Comparison of ENCODE assay signal across 22 cellular contexts in the genomic region with DNA sequence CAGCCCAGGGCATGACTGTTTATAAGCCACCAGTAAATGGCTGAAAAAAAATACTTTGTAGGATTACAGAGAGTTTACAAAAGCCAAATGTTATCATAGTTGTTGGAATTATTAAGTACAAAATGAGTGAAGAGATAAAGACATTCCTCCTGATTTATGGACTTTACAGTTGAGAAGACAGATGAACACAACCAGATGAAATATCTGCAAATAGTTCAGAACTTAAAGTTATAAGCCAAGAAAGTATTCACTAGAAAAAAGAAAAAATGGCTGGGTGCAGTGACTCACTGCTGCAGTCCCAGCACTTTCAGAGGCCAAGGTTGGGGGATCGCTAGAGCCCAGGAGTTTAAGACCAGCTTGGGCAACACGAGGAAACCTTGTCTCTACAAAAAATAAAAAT. TPM values are rescaled to one million over a fixed set of nuclear protein-coding genes. Genes with fewer than 3 reads are reported as not detected.
A peak's percentile ranks its signal among the peaks of the same experiment; 100 is the strongest.
DNase-seq lines count a peak whose midpoint lies in the region; ATAC-seq and TF ChIP-seq lines count a peak whose summit lies in the region.
"Had no signal": no experiment of that assay in that cellular context is flagged by ENCODE, and none has a peak within 500 bp of the region (broad histone marks: within the 10 kb centered on the region; RNA-seq: fewer than 3 reads in every experiment).

No MANE protein-coding gene starts in this region.

- no peaks in the 10 kb centered on the region for H3K36me3 ChIP-seq in adipocyte (ENCODE audit: control insufficient read depth, insufficient read depth, low read length, severe bottlenecking)

- H3K4me1 ChIP-seq in adipocyte (ENCODE audit: control insufficient read depth, insufficient read depth, low read length), result peaks cover 37% of the 10 kb centered on the region

- H3K27me3 ChIP-seq in adipocyte (replicated peaks; ENCODE audit: control insufficient read depth, insufficient read depth, low read length), result no peaks in the 10 kb centered on the region

- H3K36me3 Mint-ChIP-seq in activated naive CD4-positive, alpha-beta T cell treated with anti-CD3 and anti-CD28 coated beads, Interleukin-2, amount 50 U/mL, for 24 hours, result no peaks in the 10 kb centered on the region
- no peaks in the 10 kb centered on the region for H3K36me3 Mint-ChIP-seq in activated naive CD4-positive, alpha-beta T cell treated with anti-CD3 and anti-CD28 coated beads, Interleukin-2, amount 10 ng/mL, durations not matched to agents 7 days and 5 days
- no peaks in the 10 kb centered on the region for H3K36me3 Mint-ChIP-seq in stimulated activated memory B cell treated with anti-CD40 and anti-IgM and Interleukin-4, amounts not matched to agents 10 μg/mL and 1 μg/mL and 100 μg/mL, for 72 hours
- H3K36me3 Mint-ChIP-seq: CD4-positive, CD25-positive, alpha-beta regulatory T cell; natural killer cell treated with Interleukin-12 subunit alpha and Interleukin-12 subunit beta and Interleukin-15 and Interleukin-18, amount 100 ng/mL, for 72 hours; stimulated activated effector memory CD8-positive, alpha-beta T cell treated with anti-CD3 and anti-CD28 coated beads, Interleukin-12 subunit alpha, Interleukin-12 subunit beta, amount 100 ng/mL, for 72 hours had no signal

- peaks cover 8% of the 10 kb centered on the region for H3K9me3 ChIP-seq in adipocyte (ENCODE audit: control insufficient read depth, low read length)

- H3K27ac Mint-ChIP-seq in activated naive CD4-positive, alpha-beta T cell treated with anti-CD3 and anti-CD28 coated beads, Interleukin-2, amount 50 U/mL, for 24 hours, result peak overlapping the region; percentile 12
- H3K27ac Mint-ChIP-seq in activated naive CD4-positive, alpha-beta T cell treated with anti-CD3 and anti-CD28 coated beads, Interleukin-2, amount 10 ng/mL, durations not matched to agents 7 days and 5 days, result no peak overlapping the region
- peak overlapping the region; percentile 11 for H3K27ac Mint-ChIP-seq in stimulated activated memory B cell treated with anti-CD40 and anti-IgM and Interleukin-4, amounts not matched to agents 10 μg/mL and 1 μg/mL and 100 μg/mL, for 72 hours
- H3K27ac Mint-ChIP-seq: activated CD4-positive, alpha-beta memory T cell treated with anti-CD3 and anti-CD28 coated beads, Interleukin-2, amount 10 ng/mL, durations not matched to agents 7 days and 5 days; activated naive CD8-positive, alpha-beta T cell treated with anti-CD3 and anti-CD28 coated beads, Interleukin-2, amount 10 ng/mL, durations not matched to agents 7 days and 5 days; CD4-positive, CD25-positive, alpha-beta regulatory T cell; natural killer cell treated with Interleukin-12 subunit alpha and Interleukin-12 subunit beta and Interleukin-15 and Interleukin-18, amount 100 ng/mL, for 72 hours; stimulated activated effector memory CD8-positive, alpha-beta T cell treated with anti-CD3 and anti-CD28 coated beads, Interleukin-12 subunit alpha, Interleukin-12 subunit beta, amount 100 ng/mL, for 72 hours; T-helper 17 cell had no signal

- H3K27me3 Mint-ChIP-seq in activated naive CD4-positive, alpha-beta T cell treated with anti-CD3 and anti-CD28 coated beads, Interleukin-2, amount 50 U/mL, for 24 hours, result no peaks in the 10 kb centered on the region
- H3K27me3 Mint-ChIP-seq in activated naive CD4-positive, alpha-beta T cell treated with anti-CD3 and anti-CD28 coated beads, Interleukin-2, amount 10 ng/mL, durations not matched to agents 7 days and 5 days, result no peaks in the 10 kb centered on the region
- H3K27me3 Mint-ChIP-seq in stimulated activated memory B cell treated with anti-CD40 and anti-IgM and Interleukin-4, amounts not matched to agents 10 μg/mL and 1 μg/mL and 100 μg/mL, for 72 hours, result no peaks in the 10 kb centered on the region
- H3K27me3 Mint-ChIP-seq: activated naive CD8-positive, alpha-beta T cell treated with anti-CD3 and anti-CD28 coated beads, Interleukin-2, amount 10 ng/mL, durations not matched to agents 7 days and 5 days; CD4-positive, CD25-positive, alpha-beta regulatory T cell; central memory CD8-positive, alpha-beta T cell; T-helper 17 cell had no signal

- no peak for ATAC-seq in stimulated activated memory B cell treated with anti-CD40 and anti-IgM and Interleukin-4, amounts not matched to agents 10 μg/mL and 1 μg/mL and 100 μg/mL, for 72 hours
- ATAC-seq in GM21390 (IDR thresholded peaks at IDR 0.05; ENCODE audit: unreplicated experiment), result no peak
- no peak for ATAC-seq in GM21737 (IDR thresholded peaks at IDR 0.05; ENCODE audit: unreplicated experiment)
- ATAC-seq: natural killer cell treated with Interleukin-12 subunit alpha and Interleukin-12 subunit beta and Interleukin-15 and Interleukin-18, amount 100 ng/mL, for 72 hours; stimulated activated effector memory CD8-positive, alpha-beta T cell treated with anti-CD3 and anti-CD28 coated beads, Interleukin-12 subunit alpha, Interleukin-12 subunit beta, amount 100 ng/mL, for 72 hours; T-helper 17 cell had no signal

- TF ChIP-seq CTCF in fibroblast of villous mesenchyme (IDR thresholded peaks at IDR 0.05; ENCODE audit: insufficient read depth, low read depth, low read length), result no peak

- no peak overlapping the region for H3K4me3 Mint-ChIP-seq in activated naive CD4-positive, alpha-beta T cell treated with anti-CD3 and anti-CD28 coated beads, Interleukin-2, amount 50 U/mL, for 24 hours
- no peak overlapping the region for H3K4me3 Mint-ChIP-seq in activated naive CD4-positive, alpha-beta T cell treated with anti-CD3 and anti-CD28 coated beads, Interleukin-2, amount 10 ng/mL, durations not matched to agents 7 days and 5 days
- H3K4me3 Mint-ChIP-seq in stimulated activated memory B cell treated with anti-CD40 and anti-IgM and Interleukin-4, amounts not matched to agents 10 μg/mL and 1 μg/mL and 100 μg/mL, for 72 hours, result no peak overlapping the region
- H3K4me3 Mint-ChIP-seq: activated CD4-positive, alpha-beta memory T cell treated with anti-CD3 and anti-CD28 coated beads, Interleukin-2, amount 10 ng/mL, durations not matched to agents 7 days and 5 days; activated naive CD8-positive, alpha-beta T cell treated with anti-CD3 and anti-CD28 coated beads, Interleukin-2, amount 10 ng/mL, durations not matched to agents 7 days and 5 days; CD4-positive, CD25-positive, alpha-beta regulatory T cell; central memory CD8-positive, alpha-beta T cell; natural killer cell treated with Interleukin-12 subunit alpha and Interleukin-12 subunit beta and Interleukin-15 and Interleukin-18, amount 100 ng/mL, for 72 hours; stimulated activated effector memory CD8-positive, alpha-beta T cell treated with anti-CD3 and anti-CD28 coated beads, Interleukin-12 subunit alpha, Interleukin-12 subunit beta, amount 100 ng/mL, for 72 hours; T-helper 17 cell had no signal

- H3K9ac ChIP-seq in adipocyte (ENCODE audit: low read length), result no peak overlapping the region

- CTCF ChIA-PET in activated naive CD4-positive, alpha-beta T cell treated with anti-CD3 and anti-CD28 coated beads, Interleukin-2, amount 10 ng/mL, durations not matched to agents 7 days and 5 days (lab: Charles Lee), result interaction anchor here (1.3 kb wide), 1 partner anchor 11 kb away, joined by 4 read pairs; a partner anchor contains a TSS

- H3K4me1 Mint-ChIP-seq in activated naive CD4-positive, alpha-beta T cell treated with anti-CD3 and anti-CD28 coated beads, Interleukin-2, amount 50 U/mL, for 24 hours, result peaks cover 20% of the 10 kb centered on the region
- H3K4me1 Mint-ChIP-seq in activated naive CD4-positive, alpha-beta T cell treated with anti-CD3 and anti-CD28 coated beads, Interleukin-2, amount 10 ng/mL, durations not matched to agents 7 days and 5 days, result peaks cover 29% of the 10 kb centered on the region
- H3K4me1 Mint-ChIP-seq in stimulated activated memory B cell treated with anti-CD40 and anti-IgM and Interleukin-4, amounts not matched to agents 10 μg/mL and 1 μg/mL and 100 μg/mL, for 72 hours, result peaks cover 38% of the 10 kb centered on the region

- H3K4me3 ChIP-seq in adipocyte (ENCODE audit: low read length) (no peak overlapping the region), fibroblast of villous mesenchyme (ENCODE audit: low read depth, low read length) (no peak overlapping the region)

- H3K9me3 Mint-ChIP-seq in activated naive CD4-positive, alpha-beta T cell treated with anti-CD3 and anti-CD28 coated beads, Interleukin-2, amount 50 U/mL, for 24 hours, result no peaks in the 10 kb centered on the region
- no peaks in the 10 kb centered on the region for H3K9me3 Mint-ChIP-seq in activated naive CD4-positive, alpha-beta T cell treated with anti-CD3 and anti-CD28 coated beads, Interleukin-2, amount 10 ng/mL, durations not matched to agents 7 days and 5 days
- H3K9me3 Mint-ChIP-seq in stimulated activated memory B cell treated with anti-CD40 and anti-IgM and Interleukin-4, amounts not matched to agents 10 μg/mL and 1 μg/mL and 100 μg/mL, for 72 hours, result no peaks in the 10 kb centered on the region
- H3K9me3 Mint-ChIP-seq: activated CD4-positive, alpha-beta memory T cell treated with anti-CD3 and anti-CD28 coated beads, Interleukin-2, amount 10 ng/mL, durations not matched to agents 7 days and 5 days; CD4-positive, CD25-positive, alpha-beta regulatory T cell; central memory CD8-positive, alpha-beta T cell; natural killer cell treated with Interleukin-12 subunit alpha and Interleukin-12 subunit beta and Interleukin-15 and Interleukin-18, amount 100 ng/mL, for 72 hours; stimulated activated effector memory CD8-positive, alpha-beta T cell treated with anti-CD3 and anti-CD28 coated beads, Interleukin-12 subunit alpha, Interleukin-12 subunit beta, amount 100 ng/mL, for 72 hours had no signal

- DNase-seq in activated naive CD4-positive, alpha-beta T cell treated with anti-CD3 and anti-CD28 coated beads, Interleukin-2, amount 10 ng/mL, durations not matched to agents 7 days and 5 days, result no peak
- DNase-seq in adipocyte (ENCODE audit: low read depth), result peak; percentile 62
- peak; percentile 92 for DNase-seq in fibroblast of villous mesenchyme (ENCODE audit: low read depth)
- DNase-seq in NCI-H2107 (lab: John Stamatoyannopoulos, UW), result no peak
- DNase-seq: 8988T; activated CD4-positive, alpha-beta memory T cell treated with anti-CD3 and anti-CD28 coated beads, Interleukin-2, amount 10 ng/mL, durations not matched to agents 7 days and 5 days; activated naive CD8-positive, alpha-beta T cell treated with anti-CD3 and anti-CD28 coated beads, Interleukin-2, amount 10 ng/mL, durations not matched to agents 7 days and 5 days; activated T-cell treated with anti-CD3 and anti-CD28 coated beads, Interleukin-2, amount 50 U/mL, for 48 hours; CD4-positive, CD25-positive, alpha-beta regulatory T cell; effector memory CD4-positive, alpha-beta T cell; hippocampal formation; NCI-H2081; NCI-H524 treated with DMSO at 0.1 percent for 48 hours; SHP77 treated with DMSO at 0.1 percent for 48 hours; T-helper 17 cell had no signal

RNA-seq across cellular contexts. Expression of a gene that starts 11.2 kb away (rescaled TPM):
- 25.4 and 25.5 TPM in 2 replicates for total RNA-seq in fibroblast of villous mesenchyme

Comparison
In these comparisons a context has a peak if more than half of its experiments do, and no peak if none do; other contexts are left out.
1. DNase-seq: peak in adipocyte (single experiment) and fibroblast of villous mesenchyme (single experiment); none in activated naive CD4-positive, alpha-beta T cell treated with anti-CD3 and anti-CD28 coated beads, Interleukin-2, amount 10 ng/mL, durations not matched to agents 7 days and 5 days (single experiment) and NCI-H2107 (single experiment).